20 cellular contexts compared by ENCODE assay signal in genomic region chr1:10864776-10865175, GRCh38.
"Had no signal": no experiment of that assay in that cellular context is flagged by ENCODE, and none has a peak within 500 bp of the region (broad histone marks: within the 10 kb centered on the region; RNA-seq: fewer than 3 reads in every experiment).

No MANE protein-coding gene starts in this region.

- ATAC-seq: heart left ventricle, left colon, left ventricle myocardium superior had no signal

- DNase-seq: colonic mucosa; dermis blood vessel endothelial cell; endodermal cell; foreskin melanocyte; heart left ventricle; hippocampal formation; left colon; left ventricle myocardium superior; mesenchymal stem cell; naive B cell; sigmoid colon; stimulated activated CD4-positive, alpha-beta T cell treated with anti-CD3 and anti-CD28 coated beads, Interleukin-2, amount 100 ng/mL, for 24 hours; stimulated activated CD4-positive, alpha-beta T cell treated with anti-CD3 and anti-CD28 coated beads, Interleukin-4, amount 100 ng/mL, for 4 hours; stimulated activated naive CD4-positive, alpha-beta T cell; stomach; substantia nigra; trophoblast cell had no signal

- H3K27ac ChIP-seq: colonic mucosa, heart left ventricle, right atrium auricular region, sigmoid colon, stomach had no signal

- H3K4me3 Mint-ChIP-seq: endodermal cell had no signal

- H3K36me3 Mint-ChIP-seq: naive B cell had no signal

- H3K27me3 ChIP-seq: right atrium auricular region had no signal

- H3K4me1 ChIP-seq: colonic mucosa had no signal

- H3K9me3 ChIP-seq: colonic mucosa, heart left ventricle, right atrium auricular region, sigmoid colon, stomach had no signal

- H3K27ac Mint-ChIP-seq: endodermal cell had no signal

- H3K9me3 Mint-ChIP-seq: endodermal cell, naive B cell had no signal

- H3K36me3 ChIP-seq: colonic mucosa, heart left ventricle, right atrium auricular region, sigmoid colon, stomach had no signal

- H3K4me3 ChIP-seq: colonic mucosa, heart left ventricle, lung, right atrium auricular region, sigmoid colon, skin epidermis, stomach had no signal
